ENCODE assay signal across 21 cellular contexts in the genomic region with DNA sequence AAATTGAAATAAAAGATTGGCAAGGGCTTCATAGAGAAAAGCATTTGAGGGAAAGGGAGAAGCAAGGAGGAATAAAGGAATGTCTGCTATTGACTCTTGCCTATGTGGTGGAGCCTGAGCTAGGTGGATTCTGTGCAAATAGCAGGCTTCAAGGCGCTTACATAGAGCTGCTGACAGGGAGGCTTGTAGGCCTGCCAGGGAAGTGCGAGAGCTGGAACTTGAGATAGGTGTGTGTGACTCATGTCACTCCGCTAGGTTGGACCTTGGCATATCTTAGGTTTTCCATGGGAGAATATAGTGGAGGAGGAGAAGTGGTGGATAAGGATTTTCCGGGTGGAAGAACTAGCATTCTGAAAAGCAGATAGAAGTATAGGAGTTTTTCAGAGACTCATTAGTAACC. TPM values are rescaled to one million over a fixed set of nuclear protein-coding genes. Genes with fewer than 3 reads are reported as not detected.
DNase-seq lines count a peak whose midpoint lies in the region; ATAC-seq and TF ChIP-seq lines count a peak whose summit lies in the region.
"Had no signal": no experiment of that assay in that cellular context is flagged by ENCODE, and none has a peak within 500 bp of the region (broad histone marks: within the 10 kb centered on the region; RNA-seq: fewer than 3 reads in every experiment).

No MANE protein-coding gene starts in this region.

- ATAC-seq in PC-3, result peak; percentile 77
- peak; percentile 69 to 97 for ATAC-seq in gastrocnemius medialis
- no peak for ATAC-seq in left lung
- ATAC-seq in GM19467 (IDR thresholded peaks at IDR 0.05; ENCODE audit: unreplicated experiment), result no peak
- ATAC-seq: effector memory CD8-positive, alpha-beta T cell had no signal

- in situ Hi-C loops in gastrocnemius medialis (cut with MboI; ENCODE audit: low sequenced_read_pairs in 4 of 4), result loop anchor here (10.0 to 25.0 kb wide), 3 partner anchors 299 to 917 kb away; no protein-coding TSS in a partner anchor

- H3K4me1 ChIP-seq in PC-3 (ENCODE audit: insufficient read depth, low read length), result no peaks in the 10 kb centered on the region; the same call in 1 of the 2 replicates
- H3K4me1 ChIP-seq in cardiac muscle cell (ENCODE audit: low read depth), result peaks cover 21% of the 10 kb centered on the region
- no peaks in the 10 kb centered on the region for H3K4me1 ChIP-seq in gastrocnemius medialis
- H3K4me1 ChIP-seq in left lung, result no peaks in the 10 kb centered on the region
- H3K4me1 ChIP-seq: testis had no signal

- TF ChIP-seq CTCF in PC-3 (conservative IDR thresholded peaks at IDR 0.05; ENCODE audit: low read depth, low read length) (no peak), cardiac muscle cell (IDR thresholded peaks at IDR 0.05; ENCODE audit: low read depth, low read length) (no peak), gastrocnemius medialis (IDR thresholded peaks at IDR 0.05 in 4 of 5, conservative IDR thresholded peaks at IDR 0.05 in 1 of 5) (no peak), left lung (IDR thresholded peaks at IDR 0.05) (no peak)

- H3K9me3 ChIP-seq in PC-3 (ENCODE audit: low read length) (no peaks in the 10 kb centered on the region), cardiac muscle cell (ENCODE audit: low read depth) (no peaks in the 10 kb centered on the region), gastrocnemius medialis (no peaks in the 10 kb centered on the region), left lung (no peaks in the 10 kb centered on the region)
- H3K9me3 ChIP-seq: testis had no signal

- no peak overlapping the region for H3K9ac ChIP-seq in PC-3 (ENCODE audit: low read length)

- H2AFZ ChIP-seq in PC-3 (ENCODE audit: low read length), result no peak overlapping the region

- peak overlapping the region; percentile 34 for H3K27ac Mint-ChIP-seq in activated CD4-positive, alpha-beta memory T cell treated with anti-CD3 and anti-CD28 coated beads for 36 hours
- H3K27ac Mint-ChIP-seq in activated CD4-positive, alpha-beta memory T cell treated with anti-CD3 and anti-CD28 coated beads, Interleukin-2, amount 10 ng/mL, durations not matched to agents 7 days and 5 days, result no peak overlapping the region
- H3K27ac Mint-ChIP-seq: B cell had no signal

- CTCF ChIA-PET in activated CD4-positive, alpha-beta memory T cell treated with anti-CD3 and anti-CD28 coated beads for 36 hours (lab: Charles Lee), result interaction anchor here (1.0 kb wide), 2 partner anchors 11 to 12 kb away, joined by 3 to 4 read pairs; no protein-coding TSS in a partner anchor
- CTCF ChIA-PET in activated CD4-positive, alpha-beta memory T cell treated with anti-CD3 and anti-CD28 coated beads, Interleukin-2, amount 10 ng/mL, durations not matched to agents 7 days and 5 days (lab: Charles Lee), result interaction anchor here (0.8 kb wide), 1 partner anchor 12 kb away, joined by 3 read pairs; no protein-coding TSS in a partner anchor
- CTCF ChIA-PET in PC-3 (lab: Charles Lee), result interaction anchor here (0.5 kb wide), 1 partner anchor 12 kb away, joined by 3 read pairs; no protein-coding TSS in a partner anchor

- no TSS peak for BruUV-seq in PC-3 (replicated peaks; lab: Mats Ljungman, UMichigan)

- no peak overlapping the region for H3K4me3 Mint-ChIP-seq in activated CD4-positive, alpha-beta memory T cell treated with anti-CD3 and anti-CD28 coated beads for 36 hours
- H3K4me3 Mint-ChIP-seq in activated CD4-positive, alpha-beta memory T cell treated with anti-CD3 and anti-CD28 coated beads, Interleukin-2, amount 10 ng/mL, durations not matched to agents 7 days and 5 days, result no peak overlapping the region
- H3K4me3 Mint-ChIP-seq: B cell; effector memory CD8-positive, alpha-beta T cell had no signal

- POLR2A ChIA-PET in activated CD4-positive, alpha-beta memory T cell treated with anti-CD3 and anti-CD28 coated beads for 36 hours (lab: Charles Lee), result interaction anchor here (1.6 kb wide), 1 partner anchor 14 kb away, joined by 4 read pairs; the partner anchor contains the start of gene SNRNP48
- POLR2A ChIA-PET in activated CD4-positive, alpha-beta memory T cell treated with anti-CD3 and anti-CD28 coated beads, Interleukin-2, amount 10 ng/mL, durations not matched to agents 7 days and 5 days (lab: Charles Lee), result interaction anchor here (1.1 kb wide), 1 partner anchor 14 kb away, joined by 3 read pairs; the partner anchor contains the start of gene SNRNP48
- POLR2A ChIA-PET in PC-3 (lab: Charles Lee; ENCODE audit: unreplicated experiment), result no interaction called here

- no peaks in the 10 kb centered on the region for H3F3A ChIP-seq in PC-3 (ENCODE audit: low read length, unreplicated experiment)

- H3K27ac ChIP-seq in PC-3 (ENCODE audit: low read length), result no peak overlapping the region
- H3K27ac ChIP-seq in cardiac muscle cell, result peak overlapping the region; percentile 81
- H3K27ac ChIP-seq in gastrocnemius medialis, result no peak overlapping the region
- H3K27ac ChIP-seq in left lung, result no peak overlapping the region
- H3K27ac ChIP-seq: testis had no signal

- no peak for DNase-seq in activated CD4-positive, alpha-beta memory T cell treated with anti-CD3 and anti-CD28 coated beads for 36 hours
- DNase-seq in activated CD4-positive, alpha-beta memory T cell treated with anti-CD3 and anti-CD28 coated beads, Interleukin-2, amount 10 ng/mL, durations not matched to agents 7 days and 5 days, result no peak
- DNase-seq in PC-3 (peak; percentile 41), cardiac muscle cell (ENCODE audit: low read depth in 1 of 2, low spot score in 1 of 2) (peak in 1 of 2 donors; percentile 80), gastrocnemius medialis (peak; percentile 15 to 59), left lung (no peak), NK-92 (lab: John Stamatoyannopoulos, UW; ENCODE audit: unreplicated experiment) (no peak)
- DNase-seq: amygdala; Calu3; effector memory CD8-positive, alpha-beta T cell; EL; H7; Kasumi-1; NCI-H1092; NCI-H2029; NCI-H345; NCI-H82; stimulated activated CD8-positive, alpha-beta memory T cell treated with anti-CD3 and anti-CD28 coated beads, Interleukin-4, amount 100 ng/mL, for 48 hours; testis had no signal

- H3K36me3 ChIP-seq in PC-3 (ENCODE audit: low read depth, low read length) (peaks cover 75% of the 10 kb centered on the region), cardiac muscle cell (peaks cover 90% of the 10 kb centered on the region), gastrocnemius medialis (peaks cover 0 to 84% of the 10 kb centered on the region in 2 donors), left lung (peaks cover 0 to 93% of the 10 kb centered on the region in 2 donors)

- H3K4me3 ChIP-seq in PC-3 (ENCODE audit: low read length) (no peak overlapping the region), cardiac muscle cell (no peak overlapping the region), gastrocnemius medialis (no peak overlapping the region), left lung (no peak overlapping the region)
- H3K4me3 ChIP-seq: testis had no signal

- no peaks in the 10 kb centered on the region for H3K27me3 Mint-ChIP-seq in activated CD4-positive, alpha-beta memory T cell treated with anti-CD3 and anti-CD28 coated beads for 36 hours
- H3K27me3 Mint-ChIP-seq in activated CD4-positive, alpha-beta memory T cell treated with anti-CD3 and anti-CD28 coated beads, Interleukin-2, amount 10 ng/mL, durations not matched to agents 7 days and 5 days, result no peaks in the 10 kb centered on the region
- H3K27me3 Mint-ChIP-seq: B cell; effector memory CD8-positive, alpha-beta T cell had no signal

- intact Hi-C loops in activated CD4-positive, alpha-beta memory T cell treated with anti-CD3 and anti-CD28 coated beads for 36 hours (cut with micrococcal nuclease), result loop anchor here (2.0 to 5.0 kb wide), 2 partner anchors 13 to 212 kb away; partner anchors contain the start of gene SNRNP48
- intact Hi-C loops in PC-3 (cut with micrococcal nuclease) (loop anchor here (5.0 kb wide), 1 partner anchor 177 kb away; no protein-coding TSS in a partner anchor), gastrocnemius medialis (cut with DNase I; ENCODE audit: low total_unique reads) (no loop called here), left lung (cut with DNase I) (no loop called here)

- H3K79me2 ChIP-seq in PC-3 (ENCODE audit: low read length), result no peaks in the 10 kb centered on the region

- H3K27me3 ChIP-seq in PC-3 (ENCODE audit: low read length) (no peaks in the 10 kb centered on the region), cardiac muscle cell (no peaks in the 10 kb centered on the region), gastrocnemius medialis (no peaks in the 10 kb centered on the region), left lung (no peaks in the 10 kb centered on the region)
- H3K27me3 ChIP-seq: testis had no signal

- TF ChIP-seq POLR2A in gastrocnemius medialis (IDR thresholded peaks at IDR 0.05), result no peak

- peaks cover 18% of the 10 kb centered on the region for H3K4me1 Mint-ChIP-seq in activated CD4-positive, alpha-beta memory T cell treated with anti-CD3 and anti-CD28 coated beads for 36 hours (ENCODE audit: low read depth)
- H3K4me1 Mint-ChIP-seq in activated CD4-positive, alpha-beta memory T cell treated with anti-CD3 and anti-CD28 coated beads, Interleukin-2, amount 10 ng/mL, durations not matched to agents 7 days and 5 days, result peaks cover 17% of the 10 kb centered on the region
- H3K4me1 Mint-ChIP-seq: B cell had no signal

- H4K20me1 ChIP-seq in PC-3 (ENCODE audit: low read length), result no peaks in the 10 kb centered on the region

- H3K4me2 ChIP-seq in PC-3 (ENCODE audit: low read length), result no peak overlapping the region

- H3K36me3 Mint-ChIP-seq in activated CD4-positive, alpha-beta memory T cell treated with anti-CD3 and anti-CD28 coated beads for 36 hours, result peaks cover 55% of the 10 kb centered on the region
- H3K36me3 Mint-ChIP-seq in activated CD4-positive, alpha-beta memory T cell treated with anti-CD3 and anti-CD28 coated beads, Interleukin-2, amount 10 ng/mL, durations not matched to agents 7 days and 5 days (ENCODE audit: low read depth), result peaks cover 73% of the 10 kb centered on the region

- no peaks in the 10 kb centered on the region for H3K9me2 ChIP-seq in PC-3 (replicated peaks; ENCODE audit: low read length)

- H3K9me3 Mint-ChIP-seq in activated CD4-positive, alpha-beta memory T cell treated with anti-CD3 and anti-CD28 coated beads for 36 hours, result no peaks in the 10 kb centered on the region
- no peaks in the 10 kb centered on the region for H3K9me3 Mint-ChIP-seq in activated CD4-positive, alpha-beta memory T cell treated with anti-CD3 and anti-CD28 coated beads, Interleukin-2, amount 10 ng/mL, durations not matched to agents 7 days and 5 days
- H3K9me3 Mint-ChIP-seq: effector memory CD8-positive, alpha-beta T cell had no signal

RNA-seq across cellular contexts. Expression of gene SNRNP48, which starts 14.0 kb away (rescaled TPM):
- 10 to 100 TPM; 21.1 to 21.8 TPM for total RNA-seq in activated CD4-positive, alpha-beta memory T cell treated with anti-CD3 and anti-CD28 coated beads for 36 hours
- 10 to 100 TPM; 16.5 TPM for total RNA-seq in activated CD4-positive, alpha-beta memory T cell treated with anti-CD3 and anti-CD28 coated beads, Interleukin-2, amount 10 ng/mL, durations not matched to agents 7 days and 5 days
- total RNA-seq in PC-3 (2014; rRNA removed), result 7.0 and 7.7 TPM in 2 replicates
- total RNA-seq in cardiac muscle cell, result 10.1 and 24.8 TPM in 2 replicates
- 9.2 and 14.4 TPM in 2 replicates for polyA plus RNA-seq in cardiac muscle cell
- 10 to 100 TPM; 14.3 to 16.6 (median 15.3) TPM for total RNA-seq in gastrocnemius medialis
- 10 to 100 TPM in 1 of 2 donors, 1 to 10 TPM in 1; 7.6 to 11.6 TPM for total RNA-seq in left lung

Comparison
In these comparisons a context has a peak if more than half of its experiments do, and no peak if none do; other contexts are left out.
1. DNase-seq: peak in PC-3 (single experiment) and gastrocnemius medialis (2 of 2); none in activated CD4-positive, alpha-beta memory T cell treated with anti-CD3 and anti-CD28 coated beads for 36 hours (single experiment), activated CD4-positive, alpha-beta memory T cell treated with anti-CD3 and anti-CD28 coated beads, Interleukin-2, amount 10 ng/mL, durations not matched to agents 7 days and 5 days (single experiment), left lung (0 of 2) and NK-92 (single experiment).
2. ATAC-seq: peak in PC-3 (single experiment) and gastrocnemius medialis (2 of 2); none in left lung (single experiment) and GM19467 (single experiment).
3. intact Hi-C loops: an anchor here in activated CD4-positive, alpha-beta memory T cell treated with anti-CD3 and anti-CD28 coated beads for 36 hours (2.0 to 5.0 kb wide) and PC-3 (5.0 kb wide); none called in gastrocnemius medialis and left lung.